21 cellular contexts compared by ENCODE assay signal in the genomic region with DNA sequence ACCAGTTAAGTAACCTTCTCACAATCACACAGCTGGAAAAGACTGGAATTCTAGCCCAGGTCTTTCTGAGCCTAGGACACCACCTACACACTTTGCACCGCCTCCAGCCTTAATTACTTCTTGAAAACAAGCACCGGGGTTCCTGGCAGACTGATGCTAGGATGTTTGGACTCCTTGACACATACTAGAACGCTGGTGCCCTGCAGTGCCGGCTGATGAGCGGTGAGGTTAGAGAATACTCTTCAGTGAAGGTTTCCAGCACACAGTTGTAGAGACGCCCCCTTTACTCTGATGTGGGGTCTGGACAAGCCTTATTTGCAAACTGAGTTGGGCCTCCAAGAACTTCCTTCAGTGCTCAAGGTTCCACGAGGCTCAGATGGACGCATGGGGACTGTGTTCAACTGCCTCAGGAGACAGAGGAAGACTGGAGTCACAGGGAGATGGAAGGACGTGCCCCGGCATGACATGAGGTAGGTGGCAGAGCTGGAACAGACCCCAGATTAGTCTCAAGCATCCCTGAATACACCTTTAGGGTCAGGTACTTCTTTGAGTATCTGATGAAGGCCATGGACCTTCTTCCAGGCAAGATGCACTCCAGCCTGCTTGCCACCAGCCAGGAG.
DNase-seq lines count a peak whose midpoint lies in the region; ATAC-seq and TF ChIP-seq lines count a peak whose summit lies in the region.
"Had no signal": no experiment of that assay in that cellular context is flagged by ENCODE, and none has a peak within 500 bp of the region (broad histone marks: within the 10 kb centered on the region; RNA-seq: fewer than 3 reads in every experiment).

No MANE protein-coding gene starts in this region.

- peak overlapping the region; percentile 42 for H3K27ac ChIP-seq in PC-3 (ENCODE audit: low read length)
- H3K27ac ChIP-seq in left lung: no peak overlapping the region
- H3K27ac ChIP-seq in substantia nigra (ENCODE audit: low read depth, low read length, poor library complexity, severe bottlenecking): peak overlapping the region; percentile 5

- H3K9ac ChIP-seq in PC-3 (ENCODE audit: low read length): no peak overlapping the region
- H3K9ac ChIP-seq: SK-N-SH had no signal

- peaks cover 8% of the 10 kb centered on the region for H3F3A ChIP-seq in PC-3 (ENCODE audit: low read length, unreplicated experiment)

- no peak overlapping the region for H2AFZ ChIP-seq in PC-3 (ENCODE audit: low read length)

- H4K20me1 ChIP-seq in PC-3 (ENCODE audit: low read length): no peaks in the 10 kb centered on the region

- H3K36me3 ChIP-seq in PC-3 (ENCODE audit: low read depth, low read length) (no peaks in the 10 kb centered on the region), left lung (no peaks in the 10 kb centered on the region)
- H3K36me3 ChIP-seq: MG63 had no signal

- no peaks in the 10 kb centered on the region for H3K9me2 ChIP-seq in PC-3 (replicated peaks; ENCODE audit: low read length)
- H3K9me2 ChIP-seq: SK-N-SH had no signal

- CTCF ChIA-PET in PC-3 (lab: Charles Lee): interaction anchor here (0.6 kb wide), 1 partner anchor 28 kb away, joined by 3 read pairs; no protein-coding TSS in a partner anchor

- H3K4me3 ChIP-seq in PC-3 (ENCODE audit: low read length): no peak overlapping the region
- no peak overlapping the region for H3K4me3 ChIP-seq in left lung
- H3K4me3 ChIP-seq: MG63 had no signal

- no TSS peak for BruUV-seq in PC-3 (replicated peaks; lab: Mats Ljungman, UMichigan)

- H3K4me1 ChIP-seq in PC-3 (ENCODE audit: insufficient read depth, low read length) (peaks cover 25% of the 10 kb centered on the region), left lung (peaks cover 0 to 6% of the 10 kb centered on the region in 2 donors)

- DNase-seq in PC-3 (no peak), left lung (no peak), substantia nigra (lab: John Stamatoyannopoulos, UW) (no peak), occipital lobe (lab: John Stamatoyannopoulos, UW) (no peak)
- DNase-seq in activated CD8-positive, alpha-beta memory T cell treated with anti-CD3 and anti-CD28 coated beads, Interleukin-2, amount 50 U/mL, for 48 hours: peak; percentile 35
- DNase-seq: C1 segment of cervical spinal cord; CD8-positive, alpha-beta memory T cell; DMS53; HFFc6; Karpas-422; NCI-H1092; NCI-H1436 treated with DMSO at 0.1 percent for 48 hours; NCI-H2081; NCI-H510A treated with DMSO at 0.1 percent for 48 hours; NCI-H82; OCI-M1; SHP77 treated with DMSO at 0.1 percent for 48 hours; SK-N-SH had no signal

- H3K9me3 ChIP-seq in PC-3 (ENCODE audit: low read length) (no peaks in the 10 kb centered on the region), left lung (no peaks in the 10 kb centered on the region)
- H3K9me3 ChIP-seq: MG63, SK-N-SH had no signal

- no peaks in the 10 kb centered on the region for H3K79me2 ChIP-seq in PC-3 (ENCODE audit: low read length)

- no peak for TF ChIP-seq CTCF in PC-3 (conservative IDR thresholded peaks at IDR 0.05; ENCODE audit: low read depth, low read length)
- no peak for TF ChIP-seq CTCF in left lung (IDR thresholded peaks at IDR 0.05)

- H3K27me3 ChIP-seq in PC-3 (ENCODE audit: low read length) (no peaks in the 10 kb centered on the region), left lung (no peaks in the 10 kb centered on the region)
- H3K27me3 ChIP-seq: MG63 had no signal

- POLR2A ChIA-PET in PC-3 (lab: Charles Lee; ENCODE audit: unreplicated experiment): no interaction called here

- intact Hi-C loops in PC-3 (cut with micrococcal nuclease): no loop called here
- intact Hi-C loops in left lung (cut with DNase I): no loop called here

- no peak for ATAC-seq in PC-3
- peak; percentile 11 for ATAC-seq in left lung
- ATAC-seq in GM18870 (IDR thresholded peaks at IDR 0.05; ENCODE audit: unreplicated experiment): no peak
- ATAC-seq in HG03442 (IDR thresholded peaks at IDR 0.05; ENCODE audit: unreplicated experiment): no peak

- H3K4me2 ChIP-seq in PC-3 (ENCODE audit: low read length): peak overlapping the region; percentile 41
- H3K4me2 ChIP-seq: SK-N-SH had no signal

Comparison
In these comparisons a context has a peak if more than half of its experiments do, and no peak if none do; other contexts are left out.
1. H3K27ac ChIP-seq: peak in PC-3 (single experiment) and substantia nigra (single experiment); none in left lung (0 of 2).